ENCODE assay signal across 19 cellular contexts in the genomic region with DNA sequence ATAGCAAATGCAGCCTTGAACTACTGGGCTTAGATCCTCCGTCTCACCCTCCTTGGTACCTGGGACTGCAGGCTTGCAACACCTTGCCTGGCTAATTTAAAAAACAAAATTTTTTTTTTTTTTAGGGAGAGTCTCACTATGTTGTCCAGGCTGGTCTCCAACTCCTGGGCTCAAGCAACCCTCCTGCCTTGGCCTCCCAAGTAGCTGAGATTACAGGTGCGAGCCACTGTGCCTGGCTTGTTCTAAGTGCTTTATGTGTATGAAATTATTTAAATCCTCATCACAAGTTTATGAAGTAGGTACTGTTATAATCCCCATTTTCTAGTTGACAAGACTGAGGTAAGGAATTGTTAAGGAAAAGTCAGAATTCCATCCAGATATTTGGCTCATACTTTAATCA.
"Had no signal": no experiment of that assay in that cellular context is flagged by ENCODE, and none has a peak within 500 bp of the region (broad histone marks: within the 10 kb centered on the region; RNA-seq: fewer than 3 reads in every experiment).

No MANE protein-coding gene starts in this region.

- H3K27me3 ChIP-seq: suprapubic skin, upper lobe of right lung had no signal

- H3K9me3 ChIP-seq: suprapubic skin, upper lobe of right lung had no signal

- H3K4me3 Mint-ChIP-seq: activated CD4-positive, alpha-beta T cell treated with anti-CD3 and anti-CD28 coated beads for 36 hours; activated CD8-positive, alpha-beta T cell treated with anti-CD3 and anti-CD28 coated beads, Interleukin-2, amount 10 ng/mL, durations not matched to agents 7 days and 5 days; activated naive CD8-positive, alpha-beta T cell treated with anti-CD3 and anti-CD28 coated beads, Interleukin-2, amount 50 U/mL, for 24 hours; T-helper 2 cell treated with Interferon-gamma antibody and Interleukin-4, amounts not matched to agents 5 μg/mL and 100 μg/mL, for 36 hours had no signal

- DNase-seq: activated CD4-positive, alpha-beta T cell treated with anti-CD3 and anti-CD28 coated beads for 36 hours; activated CD8-positive, alpha-beta memory T cell treated with anti-CD3 and anti-CD28 coated beads, Interleukin-2, amount 50 U/mL, for 48 hours; activated CD8-positive, alpha-beta T cell treated with anti-CD3 and anti-CD28 coated beads, Interleukin-2, amount 10 ng/mL, durations not matched to agents 7 days and 5 days; activated naive CD4-positive, alpha-beta T cell; activated naive CD8-positive, alpha-beta T cell treated with anti-CD3 and anti-CD28 coated beads, Interleukin-2, amount 50 U/mL, for 24 hours; cerebellar nuclear complex; foreskin fibroblast; kidney; midbrain; naive thymus-derived CD4-positive, alpha-beta T cell; nucleus accumbens; SHP77 treated with DMSO at 0.1 percent for 48 hours; stimulated activated CD4-positive, alpha-beta T cell treated with anti-CD3 and anti-CD28 coated beads, Interleukin-12 subunit alpha, Interleukin-12 subunit beta, amount 100 ng/mL, for 4 hours; stimulated activated naive CD4-positive, alpha-beta T cell; upper lobe of right lung had no signal

- H3K36me3 ChIP-seq: suprapubic skin, upper lobe of right lung had no signal

- H3K27ac ChIP-seq: suprapubic skin, upper lobe of right lung had no signal

- H3K4me3 ChIP-seq: suprapubic skin, upper lobe of right lung had no signal

- H3K27ac Mint-ChIP-seq: activated CD4-positive, alpha-beta T cell treated with anti-CD3 and anti-CD28 coated beads for 36 hours; activated CD8-positive, alpha-beta T cell treated with anti-CD3 and anti-CD28 coated beads, Interleukin-2, amount 10 ng/mL, durations not matched to agents 7 days and 5 days; activated naive CD8-positive, alpha-beta T cell treated with anti-CD3 and anti-CD28 coated beads, Interleukin-2, amount 50 U/mL, for 24 hours; T-helper 2 cell treated with Interferon-gamma antibody and Interleukin-4, amounts not matched to agents 5 μg/mL and 100 μg/mL, for 36 hours had no signal

- H3K27me3 Mint-ChIP-seq: activated CD4-positive, alpha-beta T cell treated with anti-CD3 and anti-CD28 coated beads for 36 hours; activated naive CD8-positive, alpha-beta T cell treated with anti-CD3 and anti-CD28 coated beads, Interleukin-2, amount 50 U/mL, for 24 hours; naive thymus-derived CD4-positive, alpha-beta T cell had no signal

- ATAC-seq: activated CD4-positive, alpha-beta T cell treated with anti-CD3 and anti-CD28 coated beads for 36 hours; activated CD8-positive, alpha-beta T cell treated with anti-CD3 and anti-CD28 coated beads, Interleukin-2, amount 10 ng/mL, durations not matched to agents 7 days and 5 days; activated naive CD8-positive, alpha-beta T cell treated with anti-CD3 and anti-CD28 coated beads, Interleukin-2, amount 50 U/mL, for 24 hours; esophagus mucosa; naive thymus-derived CD4-positive, alpha-beta T cell; sciatic nerve; upper lobe of right lung had no signal
